In genomic region chr18:64713284-64713683, GRCh38 we compare ENCODE assay signal across 13 cellular contexts.
A peak's percentile ranks its signal among the peaks of the same experiment; 100 is the strongest.
DNase-seq lines count a peak whose midpoint lies in the region; ATAC-seq and TF ChIP-seq lines count a peak whose summit lies in the region.
"Had no signal": no experiment of that assay in that cellular context is flagged by ENCODE, and none has a peak within 500 bp of the region (broad histone marks: within the 10 kb centered on the region; RNA-seq: fewer than 3 reads in every experiment).

No MANE protein-coding gene starts in this region.

- no peaks in the 10 kb centered on the region for H3K27me3 Mint-ChIP-seq in GM23338 (ENCODE audit: insufficient read depth, low read depth, poor library complexity)
- no peaks in the 10 kb centered on the region for H3K27me3 Mint-ChIP-seq in immature natural killer cell (ENCODE audit: low read depth in 3 of 3)
- H3K27me3 Mint-ChIP-seq: T-cell had no signal

- no peak for DNase-seq in GM23338 (ENCODE audit: low spot score)
- DNase-seq in medulla oblongata (ENCODE audit: extremely low spot score): peak; percentile 14
- no peak for DNase-seq in NCI-H146 (lab: John Stamatoyannopoulos, UW)
- DNase-seq in immature natural killer cell: no peak
- no peak for DNase-seq in hippocampal formation (lab: John Stamatoyannopoulos, UW)
- DNase-seq: activated T-cell treated with anti-CD3 and anti-CD28 coated beads, Interleukin-2, amount 50 U/mL, for 72 hours; EL; NCI-H187; T-cell had no signal

- H3K36me3 ChIP-seq in GM23338 (ENCODE audit: insufficient read depth): no peaks in the 10 kb centered on the region

- H3K9me2 ChIP-seq in GM23338 (ENCODE audit: insufficient read depth): no peaks in the 10 kb centered on the region

- H3K4me1 ChIP-seq in GM23338 (ENCODE audit: insufficient read depth): peaks cover 17% of the 10 kb centered on the region

- H2AFZ ChIP-seq in GM23338: peak overlapping the region; percentile 48; the same call in 1 of the 2 replicates

- H3K4me3 Mint-ChIP-seq in GM23338: no peak overlapping the region
- no peak overlapping the region for H3K4me3 Mint-ChIP-seq in immature natural killer cell
- H3K4me3 Mint-ChIP-seq: activated T-cell treated with anti-CD3 and anti-CD28 coated beads, Interleukin-2, amount 50 U/mL, for 72 hours; neural crest cell; T-cell had no signal

- no peak overlapping the region for H3K4me3 ChIP-seq in GM23338

- H3K9me3 Mint-ChIP-seq in GM23338 (no peaks in the 10 kb centered on the region), immature natural killer cell (peaks cover 0 to 30% (median 5%) of the 10 kb centered on the region in 6 donors)
- H3K9me3 Mint-ChIP-seq: neural crest cell had no signal

- no peaks in the 10 kb centered on the region for H3K27me3 ChIP-seq in GM23338 (ENCODE audit: insufficient read depth)

- H3K27ac Mint-ChIP-seq in GM23338 (no peak overlapping the region), immature natural killer cell (no peak overlapping the region)
- H3K27ac Mint-ChIP-seq: activated T-cell treated with anti-CD3 and anti-CD28 coated beads, Interleukin-2, amount 50 U/mL, for 72 hours; T-cell had no signal

- ATAC-seq in GM18868 (IDR thresholded peaks at IDR 0.05; ENCODE audit: unreplicated experiment) (peak; percentile 99), GM23338 (no peak), HG03521 (IDR thresholded peaks at IDR 0.05; ENCODE audit: unreplicated experiment) (peak; percentile 92), HG02970 (IDR thresholded peaks at IDR 0.05; ENCODE audit: low FRiP score, unreplicated experiment) (no peak)
- ATAC-seq: activated T-cell treated with anti-CD3 and anti-CD28 coated beads, Interleukin-2, amount 50 U/mL, for 72 hours; T-cell had no signal

- H3F3A ChIP-seq in GM23338 (replicated peaks; ENCODE audit: low read depth): no peaks in the 10 kb centered on the region

- H4K20me1 ChIP-seq in GM23338 (replicated peaks; ENCODE audit: insufficient read depth): no peaks in the 10 kb centered on the region

- H3K4me1 Mint-ChIP-seq in GM23338: peaks cover 13% of the 10 kb centered on the region
- no peaks in the 10 kb centered on the region for H3K4me1 Mint-ChIP-seq in immature natural killer cell
- H3K4me1 Mint-ChIP-seq: neural crest cell, T-cell had no signal

- H3K79me2 ChIP-seq in GM23338 (replicated peaks; ENCODE audit: insufficient read depth): no peaks in the 10 kb centered on the region

- no peak overlapping the region for H3K27ac ChIP-seq in GM23338 (ENCODE audit: low read depth)

- H3K4me2 ChIP-seq in GM23338: no peak overlapping the region

- H3K36me3 Mint-ChIP-seq in GM23338 (ENCODE audit: low read depth): no peaks in the 10 kb centered on the region
- peaks cover 0 to 3% (median 0%) of the 10 kb centered on the region in 3 donors for H3K36me3 Mint-ChIP-seq in immature natural killer cell
- H3K36me3 Mint-ChIP-seq: T-cell had no signal

- no peak for TF ChIP-seq CTCF in GM23338 (conservative IDR thresholded peaks at IDR 0.05; ENCODE audit: low read depth in 2 of 2)

TF ChIP-seq in GM23338, 12 proteins besides CTCF, POLR2A, EP300 and RAD21 (continues in another document):
- TF ChIP-seq REST (IDR thresholded peaks at IDR 0.05; ENCODE audit: unreplicated experiment) (no peak), POLR2AphosphoS5 (IDR thresholded peaks at IDR 0.05; ENCODE audit: low read depth) (no peak), EZH2phosphoT487 (IDR thresholded peaks at IDR 0.05; ENCODE audit: unreplicated experiment) (no peak), ZNF114 (CRISPR knock-in tag; IDR thresholded peaks at IDR 0.05) (no peak), ZNF331 (CRISPR knock-in tag; IDR thresholded peaks at IDR 0.05; ENCODE audit: low read depth) (no peak), NANOG (IDR thresholded peaks at IDR 0.05; ENCODE audit: borderline replicate concordance) (no peak), STAT1 (IDR thresholded peaks at IDR 0.05; ENCODE audit: unreplicated experiment) (no peak), ZNF462 (CRISPR knock-in tag; IDR thresholded peaks at IDR 0.05) (no peak), EZH2 (IDR thresholded peaks at IDR 0.05; ENCODE audit: low read depth, unreplicated experiment) (no peak), CREB1 (CRISPR knock-in tag; IDR thresholded peaks at IDR 0.05; ENCODE audit: low read depth) (no peak), JUNB (IDR thresholded peaks at IDR 0.05; ENCODE audit: unreplicated experiment) (no peak)

Comparison
In these comparisons a context has a peak if more than half of its experiments do, and no peak if none do; other contexts are left out.
1. ATAC-seq: peak in GM18868 (single experiment) and HG03521 (single experiment); none in GM23338 (single experiment) and HG02970 (single experiment).